10 cellular contexts compared by ENCODE assay signal in genomic region chr19:1858412-1859081, GRCh38. TPM values are rescaled to one million over a fixed set of nuclear protein-coding genes. Genes with fewer than 3 reads are reported as not detected.
DNase-seq lines count a peak whose midpoint lies in the region; ATAC-seq, FAIRE-seq and TF ChIP-seq lines count a peak whose summit lies in the region.
"Had no signal": no experiment of that assay in that cellular context is flagged by ENCODE, and none has a peak within 500 bp of the region (broad histone marks: within the 10 kb centered on the region; RNA-seq: fewer than 3 reads in every experiment).

No MANE protein-coding gene starts in this region.

- H3K9ac ChIP-seq in OCI-LY1 (ENCODE audit: low read length), result no peak overlapping the region

- H3K4me3 Mint-ChIP-seq in Caco-2 (ENCODE audit: unreplicated experiment), result no peak overlapping the region
- peak overlapping the region; percentile 82 for H3K4me3 Mint-ChIP-seq in dendritic cell treated with granulocyte-macrophage colony-stimulating factor and Interleukin-4, amounts not matched to agents 40 ng/mL and 50 ng/mL, for 4 days

- DNase-seq in Caco-2 (no peak), osteoblast (ENCODE audit: insufficient read length, low spot score, missing footprints) (no peak), NCI-H1105 (lab: John Stamatoyannopoulos, UW) (no peak), urothelium cell line (ENCODE audit: low spot score) (no peak)
- DNase-seq: NCI-H1930; stimulated activated CD4-positive, alpha-beta T cell treated with anti-CD3 and anti-CD28 coated beads, Interleukin-1b, Interleukin-23, amount 100 ng/mL, for 48 hours had no signal

- H2AFZ ChIP-seq in OCI-LY1 (ENCODE audit: low read length) (no peak overlapping the region), osteoblast (ENCODE audit: low read length) (no peak overlapping the region)

- ATAC-seq in HG02763 (IDR thresholded peaks at IDR 0.05; ENCODE audit: unreplicated experiment) (no peak), HG02588 (IDR thresholded peaks at IDR 0.05; ENCODE audit: unreplicated experiment) (no peak)

- H3K9me3 ChIP-seq in Caco-2, result no peaks in the 10 kb centered on the region
- H3K9me3 ChIP-seq in OCI-LY1 (ENCODE audit: low read length), result no peaks in the 10 kb centered on the region
- H3K9me3 ChIP-seq in osteoblast (ENCODE audit: low read depth, low read length), result no peaks in the 10 kb centered on the region

- H3K9me2 ChIP-seq in OCI-LY1 (ENCODE audit: low read depth, low read length), result no peaks in the 10 kb centered on the region

- H3F3A ChIP-seq in OCI-LY1 (ENCODE audit: insufficient read depth, low read length), result no peaks in the 10 kb centered on the region

- TF ChIP-seq CTCF in Caco-2 (IDR thresholded peaks at IDR 0.05; ENCODE audit: insufficient read depth in 1 of 2, low read depth in 1 of 2, low read length in 1 of 2, severe bottlenecking in 1 of 2, unreplicated experiment in 1 of 2), result no peak
- TF ChIP-seq CTCF in OCI-LY1 (IDR thresholded peaks at IDR 0.05; ENCODE audit: low read length), result no peak
- no peak for TF ChIP-seq CTCF in osteoblast (IDR thresholded peaks at IDR 0.05; ENCODE audit: extremely low read depth, low read depth, low read length)

- no peak for FAIRE-seq in urothelium cell line (lab: Jason Lieb, UNC)

- no peaks in the 10 kb centered on the region for H4K20me1 ChIP-seq in OCI-LY1 (ENCODE audit: insufficient read depth, low read length)
- peaks cover 70% of the 10 kb centered on the region for H4K20me1 ChIP-seq in osteoblast (ENCODE audit: insufficient read depth, low read length)

- H3K36me3 ChIP-seq in Caco-2 (ENCODE audit: control insufficient read depth, insufficient read depth, low read length) (no peaks in the 10 kb centered on the region), OCI-LY1 (ENCODE audit: insufficient read depth, low read length) (no peaks in the 10 kb centered on the region), osteoblast (ENCODE audit: insufficient read depth, low read length) (no peaks in the 10 kb centered on the region)

- no peak overlapping the region for H3K4me2 ChIP-seq in OCI-LY1 (ENCODE audit: low read length)
- H3K4me2 ChIP-seq in osteoblast (ENCODE audit: insufficient read depth, low read length), result no peak overlapping the region

- BruUV-seq in Caco-2 (replicated peaks; lab: Mats Ljungman, UMichigan), result no TSS peak

- H3K4me3 ChIP-seq in Caco-2 (ENCODE audit: low read depth, low read length) (no peak overlapping the region), OCI-LY1 (ENCODE audit: low read depth, low read length, poor library complexity, severe bottlenecking) (no peak overlapping the region), osteoblast (ENCODE audit: insufficient read depth, low read length) (no peak overlapping the region)

- H3K27ac Mint-ChIP-seq in Caco-2 (ENCODE audit: unreplicated experiment), result peak overlapping the region; percentile 32
- peak overlapping the region; percentile 97 for H3K27ac Mint-ChIP-seq in dendritic cell treated with granulocyte-macrophage colony-stimulating factor and Interleukin-4, amounts not matched to agents 40 ng/mL and 50 ng/mL, for 4 days

- H3K9me3 Mint-ChIP-seq in Caco-2 (ENCODE audit: unreplicated experiment), result no peaks in the 10 kb centered on the region
- no peaks in the 10 kb centered on the region for H3K9me3 Mint-ChIP-seq in dendritic cell treated with granulocyte-macrophage colony-stimulating factor and Interleukin-4, amounts not matched to agents 40 ng/mL and 50 ng/mL, for 4 days

- CTCF ChIA-PET in Caco-2 (lab: Charles Lee), result interaction anchor here (0.6 kb wide), 1 partner anchor 1335 kb away, joined by 6 read pairs; no protein-coding TSS in a partner anchor

- H3K27me3 Mint-ChIP-seq in Caco-2 (ENCODE audit: insufficient read depth, unreplicated experiment), result no peaks in the 10 kb centered on the region
- no peaks in the 10 kb centered on the region for H3K27me3 Mint-ChIP-seq in dendritic cell treated with granulocyte-macrophage colony-stimulating factor and Interleukin-4, amounts not matched to agents 40 ng/mL and 50 ng/mL, for 4 days

- H3K4me1 ChIP-seq in Caco-2 (peaks cover 39% of the 10 kb centered on the region), OCI-LY1 (ENCODE audit: insufficient read depth, low read length, severe bottlenecking) (peaks cover 67% of the 10 kb centered on the region), osteoblast (ENCODE audit: insufficient read depth, low read length) (peaks cover 33% of the 10 kb centered on the region)

- H3K27me3 ChIP-seq in Caco-2 (replicated peaks; ENCODE audit: control insufficient read depth, insufficient read depth, low read length) (no peaks in the 10 kb centered on the region), OCI-LY1 (ENCODE audit: insufficient read depth, low read length) (peaks cover 6% of the 10 kb centered on the region; the same call in 1 of the 2 replicates), osteoblast (ENCODE audit: insufficient read depth, low read length) (no peaks in the 10 kb centered on the region)

- peaks cover 6% of the 10 kb centered on the region for H3K79me2 ChIP-seq in OCI-LY1 (ENCODE audit: insufficient read depth, low read length)
- H3K79me2 ChIP-seq in osteoblast (ENCODE audit: insufficient read depth, low read length), result peaks cover 94% of the 10 kb centered on the region

- H3K27ac ChIP-seq in OCI-LY1 (ENCODE audit: low read depth, low read length, poor library complexity, severe bottlenecking), result peak overlapping the region; percentile 6
- H3K27ac ChIP-seq in osteoblast (ENCODE audit: low read depth, low read length), result peak overlapping the region; percentile 8

- intact Hi-C loops in Caco-2 (cut with micrococcal nuclease; ENCODE audit: unreplicated experiment), result no loop called here
- intact Hi-C loops in dendritic cell treated with granulocyte-macrophage colony-stimulating factor and Interleukin-4, amounts not matched to agents 40 ng/mL and 50 ng/mL, for 4 days (cut with micrococcal nuclease), result no loop called here

- POLR2A ChIA-PET in Caco-2 (lab: Charles Lee), result no interaction called here

- peaks cover 5% of the 10 kb centered on the region for H3K4me1 Mint-ChIP-seq in Caco-2 (ENCODE audit: low read depth, unreplicated experiment)
- H3K4me1 Mint-ChIP-seq in dendritic cell treated with granulocyte-macrophage colony-stimulating factor and Interleukin-4, amounts not matched to agents 40 ng/mL and 50 ng/mL, for 4 days (ENCODE audit: low read depth), result peaks cover 64% of the 10 kb centered on the region

- H3K36me3 Mint-ChIP-seq in Caco-2 (ENCODE audit: insufficient read depth, unreplicated experiment), result peaks cover 14% of the 10 kb centered on the region
- H3K36me3 Mint-ChIP-seq in dendritic cell treated with granulocyte-macrophage colony-stimulating factor and Interleukin-4, amounts not matched to agents 40 ng/mL and 50 ng/mL, for 4 days (ENCODE audit: low read depth), result peaks cover 39% of the 10 kb centered on the region

RNA-seq across cellular contexts. Expression of gene KLF16, which starts 4.8 kb away (rescaled TPM):
- total RNA-seq in Caco-2 (2022) (26.5 and 26.8 TPM in 2 replicates), osteoblast (6.9 and 11.5 TPM in 2 replicates)

RNA-seq across cellular contexts. Expression of gene REXO1, which starts 10.3 kb away (rescaled TPM):
- total RNA-seq in Caco-2 (2022) (43.0 and 46.6 TPM in 2 replicates), osteoblast (8.5 and 9.4 TPM in 2 replicates)

RNA-seq across cellular contexts. Expression of gene ABHD17A, which starts 26.7 kb away (rescaled TPM):
- total RNA-seq in Caco-2 (2022) (47.7 and 51.8 TPM in 2 replicates), osteoblast (49.5 and 52.5 TPM in 2 replicates)

RNA-seq across cellular contexts. Expression of gene ATP8B3, which starts 46.5 kb away (rescaled TPM):
- 0.28 and 0.45 TPM in 2 replicates for total RNA-seq in Caco-2 (2022)
- 0.59 and 0.72 TPM in 2 replicates for total RNA-seq in osteoblast

RNA-seq across cellular contexts. Expression of gene ADAT3, which starts 46.7 kb away (rescaled TPM):
- total RNA-seq in Caco-2 (2022) (12.6 and 14.0 TPM in 2 replicates), osteoblast (3.3 and 3.8 TPM in 2 replicates)
